ENCODE assay signal across 2 cellular contexts in genomic region chr5:54469655-54470054, GRCh38.
TF ChIP-seq lines count a peak whose summit lies in the region.

No MANE protein-coding gene starts in this region.

TF ChIP-seq in liver, 16 proteins besides CTCF, POLR2A, EP300 and RAD21 (continued from another document):
- TF ChIP-seq MAX (IDR thresholded peaks at IDR 0.05) (no peak), ATF3 (IDR thresholded peaks at IDR 0.05) (no peak)

TF ChIP-seq in HepG2, 621 proteins besides CTCF, POLR2A, EP300 and RAD21 (continued from another document):
- no peak for TF ChIP-seq ARID5B (CRISPR knock-in tag; IDR thresholded peaks at IDR 0.05)
- TF ChIP-seq PAF1 (CRISPR knock-in tag; IDR thresholded peaks at IDR 0.05) = no peak
- no peak for TF ChIP-seq PBX2 (CRISPR knock-in tag; IDR thresholded peaks at IDR 0.05)
- TF ChIP-seq HNF1A (IDR thresholded peaks at IDR 0.05; ENCODE audit: low read depth) = no peak
- no peak for TF ChIP-seq HNF1A (CRISPR knock-in tag; IDR thresholded peaks at IDR 0.05; ENCODE audit: borderline replicate concordance)
- TF ChIP-seq SOX13 (IDR thresholded peaks at IDR 0.05) = no peak
- no peak for TF ChIP-seq SOX13 (CRISPR knock-in tag; conservative IDR thresholded peaks at IDR 0.05 in 1 of 2, IDR thresholded peaks at IDR 0.05 in 1 of 2)
- TF ChIP-seq HDAC1 (CRISPR knock-in tag; IDR thresholded peaks at IDR 0.05) = no peak
- no peak for TF ChIP-seq ZFP90 (CRISPR knock-in tag; IDR thresholded peaks at IDR 0.05; ENCODE audit: borderline replicate concordance)
- no peak for TF ChIP-seq TEAD3 (CRISPR knock-in tag; optimal IDR thresholded peaks at IDR 0.05; ENCODE audit: borderline replicate concordance)
- no peak for TF ChIP-seq KLF12 (CRISPR knock-in tag; IDR thresholded peaks at IDR 0.05; ENCODE audit: borderline replicate concordance)
- no peak for TF ChIP-seq ZBTB26 (CRISPR knock-in tag; IDR thresholded peaks at IDR 0.05; ENCODE audit: borderline replicate concordance)
- TF ChIP-seq TRIM22 (IDR thresholded peaks at IDR 0.05) = no peak
- no peak for TF ChIP-seq CCAR2 (optimal IDR thresholded peaks at IDR 0.05; ENCODE audit: low read depth, low read length)
